Comparison of ENCODE assay signal across 28 cellular contexts in the genomic region with DNA sequence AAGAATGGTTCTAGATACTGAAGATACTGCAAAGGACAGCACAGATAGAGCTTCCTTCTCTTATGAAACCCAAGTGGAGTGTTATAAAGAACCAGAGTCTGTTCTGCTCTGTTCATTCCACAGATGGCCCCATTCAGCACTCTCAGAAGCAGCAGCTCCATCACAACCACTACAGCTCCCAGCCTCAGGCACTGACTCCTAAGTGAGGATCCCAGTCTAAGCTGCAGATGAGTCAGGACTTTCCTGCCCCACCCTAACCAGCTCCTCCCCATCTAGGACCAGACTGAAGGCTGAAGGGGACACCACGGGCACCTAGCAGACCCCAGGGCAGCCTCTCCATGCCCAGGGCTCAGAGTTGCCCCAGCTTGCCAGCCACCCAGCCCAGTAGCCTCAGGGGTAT.
DNase-seq lines count a peak whose midpoint lies in the region; ATAC-seq and TF ChIP-seq lines count a peak whose summit lies in the region.
"Had no signal": no experiment of that assay in that cellular context is flagged by ENCODE, and none has a peak within 500 bp of the region (broad histone marks: within the 10 kb centered on the region; RNA-seq: fewer than 3 reads in every experiment).

No MANE protein-coding gene starts in this region.

- POLR2A ChIA-PET in RWPE1 (lab: Yijun Ruan, JAX; ENCODE audit: low non-redundant PET) = interaction anchor here (0.6 kb wide), 1 partner anchor 127 kb away, joined by 3 read pairs; no protein-coding TSS in a partner anchor

- CTCF ChIA-PET in RWPE1 (lab: Yijun Ruan, JAX) = interaction anchor here (1.4 kb wide), 1 partner anchor 9 kb away, joined by 4 read pairs; no protein-coding TSS in a partner anchor

- H3K27me3 Mint-ChIP-seq in stimulated activated naive CD8-positive, alpha-beta T cell treated with anti-CD3 and anti-CD28 coated beads, Interleukin-15, amount 100 ng/mL, for 72 hours = peaks cover 26% of the 10 kb centered on the region

- H3K4me1 ChIP-seq in foreskin keratinocyte = no peaks in the 10 kb centered on the region
- H3K4me1 ChIP-seq: A549 had no signal

- H3K4me1 Mint-ChIP-seq in stimulated activated naive CD8-positive, alpha-beta T cell treated with anti-CD3 and anti-CD28 coated beads, Interleukin-15, amount 100 ng/mL, for 72 hours = no peaks in the 10 kb centered on the region

- no peaks in the 10 kb centered on the region for H3K9me3 Mint-ChIP-seq in stimulated activated naive CD8-positive, alpha-beta T cell treated with anti-CD3 and anti-CD28 coated beads, Interleukin-15, amount 100 ng/mL, for 72 hours

- H3K27ac Mint-ChIP-seq in stimulated activated naive CD8-positive, alpha-beta T cell treated with anti-CD3 and anti-CD28 coated beads, Interleukin-15, amount 100 ng/mL, for 72 hours = peak overlapping the region in 1 of 2 donors; percentile 20

- ATAC-seq in stimulated activated naive CD8-positive, alpha-beta T cell treated with anti-CD3 and anti-CD28 coated beads, Interleukin-15, amount 100 ng/mL, for 72 hours = peak; percentile 25
- ATAC-seq in stimulated activated naive CD8-positive, alpha-beta T cell treated with anti-CD3 and anti-CD28 coated beads, Interleukin-15, Interleukin-2, amounts not matched to agents 100 U/mL and 50 U/mL, for 24 hours = no peak
- ATAC-seq in foreskin keratinocyte = peak; percentile 97
- no peak for ATAC-seq in GM19452 (IDR thresholded peaks at IDR 0.05; ENCODE audit: unreplicated experiment)
- ATAC-seq in GM18870 (IDR thresholded peaks at IDR 0.05; ENCODE audit: unreplicated experiment) = no peak
- ATAC-seq: A549, HepG2, PC-3 had no signal

- TF ChIP-seq CTCF in RWPE1 (conservative IDR thresholded peaks at IDR 0.05; ENCODE audit: low read depth) = no peak
- no peak for TF ChIP-seq CTCF in foreskin keratinocyte (conservative IDR thresholded peaks at IDR 0.05)

- peaks cover 5% of the 10 kb centered on the region for H3K27me3 ChIP-seq in foreskin keratinocyte

- no peak for DNase-seq in stimulated activated naive CD8-positive, alpha-beta T cell treated with anti-CD3 and anti-CD28 coated beads, Interleukin-15, amount 100 ng/mL, for 72 hours
- DNase-seq in stimulated activated naive CD8-positive, alpha-beta T cell treated with anti-CD3 and anti-CD28 coated beads, Interleukin-15, Interleukin-2, amounts not matched to agents 100 U/mL and 50 U/mL, for 24 hours = no peak
- DNase-seq in RWPE1 (ENCODE audit: low spot score) (peak; percentile 38), foreskin keratinocyte (peak in 1 of 2 donors; percentile 45), SIG-M5 treated with dmso at 0.1 percent for 504 hours (lab: John Stamatoyannopoulos, UW; ENCODE audit: unreplicated experiment) (no peak)
- DNase-seq: AML-193; C1 segment of cervical spinal cord; Calu3; DMS79 treated with DMSO at 0.1 percent for 48 hours; GF-D8; Karpas-422; MV-4-11; NCI-H1105; NCI-H1436 treated with DMSO at 0.1 percent for 48 hours; NCI-H187 treated with DMSO at 0.1 percent for 48 hours; NCI-H2107; NCI-H446 treated with DMSO at 0.1 percent for 48 hours; NCI-H526; NCI-H82; NK-92 treated with Interleukin-12 subunit alpha and Interleukin-12 subunit beta, amount 100 ng/mL, for 24 hours; PC-3; SHP77; SW 1271 had no signal

- H3K27ac ChIP-seq in RWPE1 = no peak overlapping the region
- no peak overlapping the region for H3K27ac ChIP-seq in foreskin keratinocyte
- H3K27ac ChIP-seq: A549, HL-60 had no signal

- H3K4me3 Mint-ChIP-seq in stimulated activated naive CD8-positive, alpha-beta T cell treated with anti-CD3 and anti-CD28 coated beads, Interleukin-15, amount 100 ng/mL, for 72 hours = no peak overlapping the region

Comparison
In these comparisons a context has a peak if more than half of its experiments do, and no peak if none do; other contexts are left out.
1. ATAC-seq: peak in stimulated activated naive CD8-positive, alpha-beta T cell treated with anti-CD3 and anti-CD28 coated beads, Interleukin-15, amount 100 ng/mL, for 72 hours (single experiment) and foreskin keratinocyte (single experiment); none in stimulated activated naive CD8-positive, alpha-beta T cell treated with anti-CD3 and anti-CD28 coated beads, Interleukin-15, Interleukin-2, amounts not matched to agents 100 U/mL and 50 U/mL, for 24 hours (single experiment), GM19452 (single experiment) and GM18870 (single experiment).